ENCODE assay signal across 8 cellular contexts in the genomic region with DNA sequence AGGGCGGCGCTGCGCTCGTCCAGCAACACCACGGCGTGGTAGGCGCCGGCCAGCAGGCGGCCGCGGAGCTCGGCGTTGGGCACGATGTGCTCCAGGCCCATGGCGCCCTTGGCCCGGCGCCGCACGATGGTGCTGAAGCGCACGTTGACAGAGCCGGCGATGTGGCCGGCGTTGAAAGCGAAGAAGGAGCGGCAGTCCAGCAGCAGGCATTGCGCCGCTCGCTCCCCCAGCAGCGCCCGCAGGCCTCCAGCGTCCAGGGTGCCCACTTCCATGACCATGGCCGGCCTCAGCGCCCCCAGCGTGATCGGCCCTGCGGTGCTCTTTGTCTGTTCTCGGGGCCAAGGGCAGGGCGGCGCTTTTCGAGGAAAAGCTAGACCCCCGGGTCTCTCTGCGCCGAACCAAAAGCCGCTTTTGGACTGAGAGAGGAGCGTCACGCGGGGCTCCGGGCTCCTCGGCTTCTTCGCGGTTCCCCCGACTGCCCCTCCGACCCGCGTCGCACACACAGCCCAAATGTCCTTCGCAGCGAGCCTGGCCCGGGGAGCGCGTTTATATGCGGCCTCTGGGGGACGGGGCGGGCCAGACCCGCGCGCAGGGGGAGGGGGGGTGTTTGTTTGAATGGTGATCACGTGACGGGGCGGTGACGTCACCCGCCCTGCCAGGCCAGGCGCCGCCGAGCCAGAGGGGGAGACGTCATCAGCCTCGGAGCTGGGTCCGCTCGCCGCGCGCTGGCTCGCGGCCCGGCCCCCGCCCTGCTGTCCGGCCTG. TPM values are rescaled to one million over a fixed set of nuclear protein-coding genes. Genes with fewer than 3 reads are reported as not detected.
DNase-seq lines count a peak whose midpoint lies in the region; ATAC-seq, FAIRE-seq and TF ChIP-seq lines count a peak whose summit lies in the region.

A gene with protein sequence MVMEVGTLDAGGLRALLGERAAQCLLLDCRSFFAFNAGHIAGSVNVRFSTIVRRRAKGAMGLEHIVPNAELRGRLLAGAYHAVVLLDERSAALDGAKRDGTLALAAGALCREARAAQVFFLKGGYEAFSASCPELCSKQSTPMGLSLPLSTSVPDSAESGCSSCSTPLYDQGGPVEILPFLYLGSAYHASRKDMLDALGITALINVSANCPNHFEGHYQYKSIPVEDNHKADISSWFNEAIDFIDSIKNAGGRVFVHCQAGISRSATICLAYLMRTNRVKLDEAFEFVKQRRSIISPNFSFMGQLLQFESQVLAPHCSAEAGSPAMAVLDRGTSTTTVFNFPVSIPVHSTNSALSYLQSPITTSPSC (minus strand): TSS at position 521 of the 764 bp plus-strand sequence. CDS start 243 bp downstream, at position 278.

- H3K9me3 ChIP-seq in DOHH2 (ENCODE audit: control insufficient read depth, insufficient read depth, low read length) = no peaks in the 10 kb centered on the region
- no peaks in the 10 kb centered on the region for H3K9me3 ChIP-seq in naive thymus-derived CD4-positive, alpha-beta T cell (ENCODE audit: control insufficient read depth in 2 of 3, low read length in 3 of 3)

- peak within 1 kb of the TSS; percentile 82 for H3K4me3 ChIP-seq in DOHH2 (ENCODE audit: low read length)
- peak within 1 kb of the TSS; percentile 81 for H3K4me3 ChIP-seq in naive thymus-derived CD4-positive, alpha-beta T cell (ENCODE audit: low read length)

- peak within 1 kb of the TSS; percentile 97 for H3K4me2 ChIP-seq in DOHH2 (ENCODE audit: low read length)

- peaks cover 58% of the 10 kb centered on the region for H3K36me3 Mint-ChIP-seq in activated T-helper 17 cell treated with anti-CD3 and anti-CD28 coated beads, Interleukin-2, amount 50 U/mL, for 72 hours (ENCODE audit: low read depth)
- peaks cover 0 to 20% (median 17%) of the 10 kb centered on the region in 5 donors for H3K36me3 Mint-ChIP-seq in naive thymus-derived CD4-positive, alpha-beta T cell
- peaks cover 16% of the 10 kb centered on the region for H3K36me3 Mint-ChIP-seq in stimulated activated memory B cell treated with anti-CD40 and anti-IgM and Interleukin-4, amounts not matched to agents 10 μg/mL and 1 μg/mL and 100 μg/mL, for 72 hours

- H4K20me1 ChIP-seq in DOHH2 (ENCODE audit: control insufficient read depth, insufficient read depth, low read depth, low read length) = no peaks in the 10 kb centered on the region

- peak; percentile 27 for TF ChIP-seq CTCF in DOHH2 (IDR thresholded peaks at IDR 0.05; ENCODE audit: low read depth, low read length, poor library complexity, severe bottlenecking)

- H3F3A ChIP-seq in DOHH2 (ENCODE audit: control insufficient read depth, insufficient read depth) = peaks cover 3% of the 10 kb centered on the region; the same call in 1 of the 2 replicates

- peaks cover 5% of the 10 kb centered on the region; the same call in 1 of the 2 replicates for H3K79me2 ChIP-seq in DOHH2 (ENCODE audit: control insufficient read depth, low read length)

- H3K36me3 ChIP-seq in DOHH2 (ENCODE audit: control insufficient read depth, low read length) = peaks cover 9% of the 10 kb centered on the region; the same call in 1 of the 2 replicates
- peaks cover 4 to 19% (median 12%) of the 10 kb centered on the region in 3 experiments for H3K36me3 ChIP-seq in naive thymus-derived CD4-positive, alpha-beta T cell (ENCODE audit: control insufficient read depth in 2 of 3, insufficient read depth in 3 of 3, low read length in 3 of 3)

- H3K9me3 Mint-ChIP-seq in activated T-helper 17 cell treated with anti-CD3 and anti-CD28 coated beads, Interleukin-2, amount 50 U/mL, for 72 hours = no peaks in the 10 kb centered on the region
- peaks cover 0 to 23% (median 0%) of the 10 kb centered on the region in 11 donors for H3K9me3 Mint-ChIP-seq in naive thymus-derived CD4-positive, alpha-beta T cell
- no peaks in the 10 kb centered on the region for H3K9me3 Mint-ChIP-seq in stimulated activated memory B cell treated with anti-CD40 and anti-IgM and Interleukin-4, amounts not matched to agents 10 μg/mL and 1 μg/mL and 100 μg/mL, for 72 hours

- no peak for FAIRE-seq in RCC 7860 (lab: Jason Lieb, UNC)

- H3K4me1 Mint-ChIP-seq in activated T-helper 17 cell treated with anti-CD3 and anti-CD28 coated beads, Interleukin-2, amount 50 U/mL, for 72 hours = peaks cover 36% of the 10 kb centered on the region
- H3K4me1 Mint-ChIP-seq in naive thymus-derived CD4-positive, alpha-beta T cell = peaks cover 21 to 73% (median 63%) of the 10 kb centered on the region in 7 donors
- H3K4me1 Mint-ChIP-seq in stimulated activated memory B cell treated with anti-CD40 and anti-IgM and Interleukin-4, amounts not matched to agents 10 μg/mL and 1 μg/mL and 100 μg/mL, for 72 hours = peaks cover 71% of the 10 kb centered on the region

- peak within 1 kb of the TSS; percentile 91 for H3K4me3 Mint-ChIP-seq in activated T-helper 17 cell treated with anti-CD3 and anti-CD28 coated beads, Interleukin-2, amount 50 U/mL, for 72 hours
- peak within 1 kb of the TSS; percentile 89 to 97 (median 94) for H3K4me3 Mint-ChIP-seq in naive thymus-derived CD4-positive, alpha-beta T cell
- H3K4me3 Mint-ChIP-seq in stimulated activated memory B cell treated with anti-CD40 and anti-IgM and Interleukin-4, amounts not matched to agents 10 μg/mL and 1 μg/mL and 100 μg/mL, for 72 hours = peak within 1 kb of the TSS; percentile 95

- no peaks in the 10 kb centered on the region for H3K27me3 Mint-ChIP-seq in activated T-helper 17 cell treated with anti-CD3 and anti-CD28 coated beads, Interleukin-2, amount 50 U/mL, for 72 hours
- no peaks in the 10 kb centered on the region for H3K27me3 Mint-ChIP-seq in naive thymus-derived CD4-positive, alpha-beta T cell
- H3K27me3 Mint-ChIP-seq in stimulated activated memory B cell treated with anti-CD40 and anti-IgM and Interleukin-4, amounts not matched to agents 10 μg/mL and 1 μg/mL and 100 μg/mL, for 72 hours = no peaks in the 10 kb centered on the region

- no peaks in the 10 kb centered on the region for H3K9me2 ChIP-seq in DOHH2 (replicated peaks; ENCODE audit: control insufficient read depth, low read length)

- POLR2A ChIA-PET in naive thymus-derived CD4-positive, alpha-beta T cell (lab: Charles Lee) = interaction anchor here (0.8 to 6.3 kb wide), 26 partner anchors 10 to 764 kb away, joined by 3 to 61 read pairs (median 4); a partner anchor contains a TSS

- peaks cover 25% of the 10 kb centered on the region for H3K4me1 ChIP-seq in DOHH2 (ENCODE audit: control insufficient read depth, low read length)
- peaks cover 26 to 39% of the 10 kb centered on the region in 2 donors for H3K4me1 ChIP-seq in naive thymus-derived CD4-positive, alpha-beta T cell (ENCODE audit: control insufficient read depth in 2 of 2, insufficient read depth in 2 of 2, low read length in 2 of 2)

- DNase-seq in Kasumi-1 (lab: John Stamatoyannopoulos, UW) (peak; percentile 78 to 79), RCC 7860 (ENCODE audit: low spot score) (peak; percentile 95), fibroblast of gingiva (ENCODE audit: low read depth) (peak; percentile 99)
- DNase-seq in naive thymus-derived CD4-positive, alpha-beta T cell = peak; percentile 94 to 99 (median 96)

- H3K27ac Mint-ChIP-seq in activated T-helper 17 cell treated with anti-CD3 and anti-CD28 coated beads, Interleukin-2, amount 50 U/mL, for 72 hours = peak within 1 kb of the TSS; percentile 99
- H3K27ac Mint-ChIP-seq in naive thymus-derived CD4-positive, alpha-beta T cell = peak within 1 kb of the TSS; percentile 97 to 100 (median 100)
- peak within 1 kb of the TSS; percentile 98 for H3K27ac Mint-ChIP-seq in stimulated activated memory B cell treated with anti-CD40 and anti-IgM and Interleukin-4, amounts not matched to agents 10 μg/mL and 1 μg/mL and 100 μg/mL, for 72 hours

- CTCF ChIA-PET in naive thymus-derived CD4-positive, alpha-beta T cell (lab: Charles Lee) = interaction anchor here (0.7 to 4.8 kb wide), 12 partner anchors 10 to 584 kb away, joined by 3 to 33 read pairs (median 6); no protein-coding TSS in a partner anchor

- intact Hi-C loops in naive thymus-derived CD4-positive, alpha-beta T cell (cut with micrococcal nuclease) = loop anchor here (1.0 to 10.0 kb wide), 9 partner anchors 161 to 1384 kb away; a partner anchor contains a TSS

- peaks cover 5% of the 10 kb centered on the region; the same call in 1 of the 2 replicates for H3K27me3 ChIP-seq in DOHH2 (ENCODE audit: control insufficient read depth, low read length)
- H3K27me3 ChIP-seq in naive thymus-derived CD4-positive, alpha-beta T cell (ENCODE audit: control insufficient read depth in 2 of 2, insufficient read depth in 2 of 2, low read length in 2 of 2) = no peaks in the 10 kb centered on the region

- peak; percentile 48 for ATAC-seq in GM21786 (IDR thresholded peaks at IDR 0.05; ENCODE audit: unreplicated experiment)
- ATAC-seq in activated T-helper 17 cell treated with anti-CD3 and anti-CD28 coated beads, Interleukin-2, amount 50 U/mL, for 72 hours (replicated peaks) = peak; percentile 70
- ATAC-seq in naive thymus-derived CD4-positive, alpha-beta T cell = peak; percentile 64
- ATAC-seq in stimulated activated memory B cell treated with anti-CD40 and anti-IgM and Interleukin-4, amounts not matched to agents 10 μg/mL and 1 μg/mL and 100 μg/mL, for 72 hours = peak; percentile 84

- peak within 1 kb of the TSS; percentile 35 for H3K27ac ChIP-seq in DOHH2 (ENCODE audit: low read depth, low read length)
- peak within 1 kb of the TSS; percentile 97 for H3K27ac ChIP-seq in naive thymus-derived CD4-positive, alpha-beta T cell (ENCODE audit: low read depth, low read length)

RNA-seq across cellular contexts. Expression of the gene that starts here (rescaled TPM):
- total RNA-seq in activated T-helper 17 cell treated with anti-CD3 and anti-CD28 coated beads, Interleukin-2, amount 50 U/mL, for 72 hours = 10 to 100 TPM; 18.3 to 24.6 TPM
- 1,000 to 10,000 TPM in 2 of 5 experiments, 10 to 100 TPM in 2, 1 to 10 TPM in 1; 5.4 to 2,522 (median 40.7) TPM for total RNA-seq in naive thymus-derived CD4-positive, alpha-beta T cell
- polyA plus RNA-seq in naive thymus-derived CD4-positive, alpha-beta T cell = 10 to 100 TPM; 53.5 to 81.3 TPM

Comparison
In these comparisons a context has a peak if more than half of its experiments do, and no peak if none do; other contexts are left out.
1. Peak in every context shown above with its lines: DNase-seq, ATAC-seq, H3K4me3 ChIP-seq and H3K27ac ChIP-seq.